Comparison of ENCODE assay signal across 8 cellular contexts in genomic region chr6:99613398-99613704, GRCh38. TPM values are rescaled to one million over a fixed set of nuclear protein-coding genes. Genes with fewer than 3 reads are reported as not detected.
DNase-seq lines count a peak whose midpoint lies in the region; ATAC-seq, FAIRE-seq and TF ChIP-seq lines count a peak whose summit lies in the region.

No MANE protein-coding gene starts in this region.

- intact Hi-C loops in Calu3 (cut with micrococcal nuclease; ENCODE audit: unreplicated experiment): no loop called here
- intact Hi-C loops in esophagus squamous epithelium (cut with DNase I): no loop called here

- H3K4me1 Mint-ChIP-seq in Calu3 (ENCODE audit: low read depth, unreplicated experiment): no peaks in the 10 kb centered on the region

- no peaks in the 10 kb centered on the region for H3K9me2 ChIP-seq in SK-N-SH

- H3K36me3 ChIP-seq in SK-N-SH (replicated peaks in 1 of 2; ENCODE audit: control insufficient read depth in 1 of 2, insufficient read depth in 2 of 2, low read length in 1 of 2): no peaks in the 10 kb centered on the region
- H3K36me3 ChIP-seq in esophagus squamous epithelium: no peaks in the 10 kb centered on the region
- H3K36me3 ChIP-seq in osteoblast (ENCODE audit: insufficient read depth, low read length): no peaks in the 10 kb centered on the region

- no peaks in the 10 kb centered on the region for H3K9me3 Mint-ChIP-seq in Calu3 (ENCODE audit: low read depth, unreplicated experiment)

- H3K27ac Mint-ChIP-seq in Calu3 (ENCODE audit: unreplicated experiment): no peak overlapping the region

- peaks cover 14% of the 10 kb centered on the region for H3K36me3 Mint-ChIP-seq in Calu3 (ENCODE audit: insufficient read depth, unreplicated experiment)

- H3K9ac ChIP-seq in SK-N-SH: no peak overlapping the region

- TF ChIP-seq CTCF in Calu3 (IDR thresholded peaks at IDR 0.05; ENCODE audit: unreplicated experiment) (peak; percentile 56), SK-N-SH (IDR thresholded peaks at IDR 0.05) (peak; percentile 46), esophagus squamous epithelium (IDR thresholded peaks at IDR 0.05) (peak in 2 of 6 experiments; percentile 23 to 40), osteoblast (IDR thresholded peaks at IDR 0.05; ENCODE audit: extremely low read depth, low read depth, low read length) (peak; percentile 22)

- peaks cover 43% of the 10 kb centered on the region for H3K27me3 Mint-ChIP-seq in Calu3 (ENCODE audit: unreplicated experiment)

- FAIRE-seq in GM19239 (lab: Jason Lieb, UNC) (peak; percentile 18), RCC 7860 (lab: Jason Lieb, UNC) (no peak)

- 4% methylated on average over 15 of the region's 38 CpGs for WGBS in SK-N-SH (ENCODE audit: low lambda C conversion rate)
- no CpG with 5 or more reads among the region's 38 CpGs for whole genome bisulfite sequencing in esophagus squamous epithelium, 2 donors

- H3K27ac ChIP-seq in SK-N-SH (ENCODE audit: low read depth in 2 of 2, low read length in 1 of 2) (no peak overlapping the region), esophagus squamous epithelium (no peak overlapping the region), osteoblast (ENCODE audit: low read depth, low read length) (no peak overlapping the region)

- H3K4me2 ChIP-seq in SK-N-SH (peak overlapping the region; percentile 61; the same call in 1 of the 2 replicates), osteoblast (ENCODE audit: insufficient read depth, low read length) (peak overlapping the region; percentile 56)

- no peaks in the 10 kb centered on the region for H3K79me2 ChIP-seq in SK-N-SH (ENCODE audit: insufficient read depth)
- no peaks in the 10 kb centered on the region for H3K79me2 ChIP-seq in osteoblast (ENCODE audit: insufficient read depth, low read length)

- no TSS peak for BruUV-seq in Calu3 (replicated peaks; lab: Mats Ljungman, UMichigan)

- H2AFZ ChIP-seq in SK-N-SH (ENCODE audit: low read depth) (no peak overlapping the region), osteoblast (ENCODE audit: low read length) (no peak overlapping the region)

- peaks cover 87% of the 10 kb centered on the region for H3K27me3 ChIP-seq in SK-N-SH (ENCODE audit: insufficient read depth)
- H3K27me3 ChIP-seq in esophagus squamous epithelium: peaks cover 31 to 100% (median 66%) of the 10 kb centered on the region in 4 donors
- peaks cover 96% of the 10 kb centered on the region for H3K27me3 ChIP-seq in osteoblast (ENCODE audit: insufficient read depth, low read length)

- ATAC-seq in HG03175 (IDR thresholded peaks at IDR 0.05; ENCODE audit: unreplicated experiment): peak; percentile 50

- DNase-seq in Calu3: peak; percentile 67
- peak; percentile 57 for DNase-seq in GM19239 (ENCODE audit: insufficient read length, low spot score)
- DNase-seq in SK-N-SH: peak; percentile 88
- DNase-seq in esophagus squamous epithelium (lab: John Stamatoyannopoulos, UW): no peak
- DNase-seq in osteoblast (ENCODE audit: insufficient read length, low spot score, missing footprints): peak; percentile 84
- no peak for DNase-seq in SW480 (ENCODE audit: low spot score)
- DNase-seq in RCC 7860 (ENCODE audit: low spot score): no peak

- H3K9me3 ChIP-seq in SK-N-SH: no peaks in the 10 kb centered on the region
- no peaks in the 10 kb centered on the region for H3K9me3 ChIP-seq in esophagus squamous epithelium
- no peaks in the 10 kb centered on the region for H3K9me3 ChIP-seq in osteoblast (ENCODE audit: low read depth, low read length)

- no peak for TF ChIP-seq RAD21 in SK-N-SH (IDR thresholded peaks at IDR 0.05; ENCODE audit: low read length)

- no peak for TF ChIP-seq POLR2A in esophagus squamous epithelium (IDR thresholded peaks at IDR 0.05)

- H4K20me1 ChIP-seq in SK-N-SH (ENCODE audit: insufficient read depth): no peaks in the 10 kb centered on the region
- H4K20me1 ChIP-seq in osteoblast (ENCODE audit: insufficient read depth, low read length): no peaks in the 10 kb centered on the region

- peak overlapping the region; percentile 33 to 47; a peak in 3 of 4 replicates for H3K4me3 ChIP-seq in SK-N-SH (ENCODE audit: low read depth in 2 of 2, low read length in 1 of 2)
- H3K4me3 ChIP-seq in esophagus squamous epithelium: peak overlapping the region; percentile 34 to 68 (median 48)
- H3K4me3 ChIP-seq in osteoblast (ENCODE audit: insufficient read depth, low read length): peak overlapping the region; percentile 46

- peak overlapping the region; percentile 95 for H3K4me3 Mint-ChIP-seq in Calu3 (ENCODE audit: low read depth, unreplicated experiment)

- H3F3A ChIP-seq in SK-N-SH (replicated peaks; ENCODE audit: insufficient read depth): no peaks in the 10 kb centered on the region

- CTCF ChIA-PET in Calu3 (lab: Charles Lee) (interaction anchor here (0.6 to 1.3 kb wide), 3 partner anchors 11 to 146 kb away, joined by 3 to 4 read pairs (median 3); no protein-coding TSS in a partner anchor), SK-N-SH (lab: Yijun Ruan, JAX) (interaction anchor here (0.5 to 4.5 kb wide), 10 partner anchors 8 to 545 kb away, joined by 3 to 27 read pairs (median 4); no protein-coding TSS in a partner anchor)

- POLR2A ChIA-PET in SK-N-SH (lab: Yijun Ruan, JAX): no interaction called here

- no peak for TF ChIP-seq EP300 in SK-N-SH (IDR thresholded peaks at IDR 0.05; ENCODE audit: borderline replicate concordance in 1 of 2, low read depth in 1 of 2, low read length in 1 of 2)

- H3K4me1 ChIP-seq in SK-N-SH (ENCODE audit: control insufficient read depth in 1 of 2, insufficient read depth in 2 of 2, low read depth in 1 of 2, low read length in 1 of 2) (peaks cover 0 to 10% of the 10 kb centered on the region in 2 experiments; a peak in 1 of 4 replicates), esophagus squamous epithelium (peaks cover 19 to 26% (median 21%) of the 10 kb centered on the region in 3 donors), osteoblast (ENCODE audit: insufficient read depth, low read length) (no peaks in the 10 kb centered on the region)

TF ChIP-seq in SK-N-SH, 30 proteins besides CTCF, POLR2A, EP300 and RAD21:
- TF ChIP-seq FOSL2 (IDR thresholded peaks at IDR 0.05; ENCODE audit: borderline replicate concordance, low read depth) (no peak), TEAD4 (IDR thresholded peaks at IDR 0.05; ENCODE audit: borderline replicate concordance, insufficient read depth) (no peak), JUND (IDR thresholded peaks at IDR 0.05) (no peak), GABPA (IDR thresholded peaks at IDR 0.05; ENCODE audit: low read depth) (no peak), FOXM1 (IDR thresholded peaks at IDR 0.05; ENCODE audit: low read depth) (no peak), USF1 (IDR thresholded peaks at IDR 0.05; ENCODE audit: borderline replicate concordance, low read depth) (no peak), EZH2phosphoT487 (IDR thresholded peaks at IDR 0.05; ENCODE audit: borderline replicate concordance, low read depth) (no peak), RXRA (IDR thresholded peaks at IDR 0.05; ENCODE audit: borderline replicate concordance, low read depth) (no peak), MXI1 (IDR thresholded peaks at IDR 0.05; ENCODE audit: low read depth, low read length) (no peak), NFIC (IDR thresholded peaks at IDR 0.05; ENCODE audit: borderline replicate concordance) (no peak)

RNA-seq across cellular contexts. Expression of gene PRDM13, which starts 6.7 kb away (rescaled TPM):
- total RNA-seq in Calu3 (2022) (0.71 and 1.3 TPM in 2 replicates), esophagus squamous epithelium (under 1 TPM in 1 of 4 donors, not detected in 3; 0.19 TPM), osteoblast (not detected in 2 replicates)
- 0.02 TPM in 1 of 2 replicates, not detected in the other for polyA plus RNA-seq in SK-N-SH (2012; rRNA removed)
- not detected in 2 replicates for polyA plus RNA-seq in SK-N-SH (2012; cell fraction: cytosol; rRNA removed)
- 0.01 TPM in 1 of 2 replicates, not detected in the other for polyA plus RNA-seq in SK-N-SH (2012; cell fraction: nucleus; rRNA removed)

RNA-seq across cellular contexts. Expression of gene CCNC, which starts 44.9 kb away (rescaled TPM):
- total RNA-seq in Calu3 (2022): 78.3 and 84.1 TPM in 2 replicates
- 16.0 and 21.8 TPM in 2 replicates for polyA plus RNA-seq in SK-N-SH (2012; rRNA removed)
- polyA plus RNA-seq in SK-N-SH (2012; cell fraction: cytosol; rRNA removed): 28.0 and 31.7 TPM in 2 replicates
- 7.4 and 40.1 TPM in 2 replicates for polyA plus RNA-seq in SK-N-SH (2012; cell fraction: nucleus; rRNA removed)
- total RNA-seq in esophagus squamous epithelium: 10 to 100 TPM; 35.6 to 69.4 (median 67.1) TPM
- total RNA-seq in osteoblast: 89.4 and 89.6 TPM in 2 replicates

Comparison
In these comparisons a context has a peak if more than half of its experiments do, and no peak if none do; other contexts are left out.
1. DNase-seq: peak in Calu3 (single experiment), GM19239 (single experiment), SK-N-SH (single experiment) and osteoblast (single experiment); none in esophagus squamous epithelium (single experiment), SW480 (single experiment) and RCC 7860 (single experiment).
2. Peak in every context shown above with its lines, with median percentiles within 50 percentile points of each other: H3K4me3 ChIP-seq.